24 cellular contexts compared by ENCODE assay signal in genomic region chr1:47940779-47941178, GRCh38. TPM values are rescaled to one million over a fixed set of nuclear protein-coding genes. Genes with fewer than 3 reads are reported as not detected.
DNase-seq lines count a peak whose midpoint lies in the region; ATAC-seq, FAIRE-seq and TF ChIP-seq lines count a peak whose summit lies in the region.
"Had no signal": no experiment of that assay in that cellular context is flagged by ENCODE, and none has a peak within 500 bp of the region (broad histone marks: within the 10 kb centered on the region; RNA-seq: fewer than 3 reads in every experiment).

No MANE protein-coding gene starts in this region.

- CTCF ChIA-PET in K562 (lab: Yijun Ruan, JAX; ENCODE audit: low intra/inter-chr PET ratio): no interaction called here
- CTCF ChIA-PET in WTC11 (lab: Charles Lee): no interaction called here

- H2AFZ ChIP-seq in K562 (ENCODE audit: low read depth, low read length): no peak overlapping the region

- no peaks in the 10 kb centered on the region for H3K9me3 Mint-ChIP-seq in WTC11
- H3K9me3 Mint-ChIP-seq: activated CD8-positive, alpha-beta T cell treated with anti-CD3 and anti-CD28 coated beads for 36 hours; activated naive CD4-positive, alpha-beta T cell treated with anti-CD3 and anti-CD28 coated beads, Interleukin-2, amount 10 ng/mL, durations not matched to agents 7 days and 5 days; activated T-cell treated with anti-CD3 and anti-CD28 coated beads, Interleukin-2, amount 50 U/mL, for 4 hours; CD8-positive, alpha-beta memory T cell; natural killer cell treated with Interleukin-12 subunit alpha and Interleukin-12 subunit beta and Interleukin-15 and Interleukin-18, amount 100 ng/mL, for 72 hours had no signal

- no peaks in the 10 kb centered on the region for H3K9me3 ChIP-seq in K562 (replicated peaks; ENCODE audit: control insufficient read depth, insufficient read depth, low read depth, low read length)
- no peaks in the 10 kb centered on the region for H3K9me3 ChIP-seq in left lung
- H3K9me3 ChIP-seq: SJSA1 had no signal

- H3K27ac ChIP-seq in K562 (ENCODE audit: extremely low read depth, low read depth, low read length): no peak overlapping the region
- H3K27ac ChIP-seq in left lung: no peak overlapping the region
- H3K27ac ChIP-seq: SJSA1 had no signal

- H3K27me3 ChIP-seq in K562 (ENCODE audit: control insufficient read depth in 2 of 2, insufficient read depth in 2 of 2, low read length in 2 of 2) (0 out of 5 replicates have a peak, but pooled peaks cover 0 to 4% of the 10 kb centered on the region in 2 experiments), left lung (no peaks in the 10 kb centered on the region)
- H3K27me3 ChIP-seq: SJSA1 had no signal

- ATAC-seq in K562: no peak
- ATAC-seq in left lung: peak; percentile 51
- no peak for ATAC-seq in WTC11
- ATAC-seq in GM21619 (IDR thresholded peaks at IDR 0.05; ENCODE audit: unreplicated experiment): no peak
- ATAC-seq: activated CD8-positive, alpha-beta T cell treated with anti-CD3 and anti-CD28 coated beads for 36 hours; activated T-cell treated with anti-CD3 and anti-CD28 coated beads, Interleukin-2, amount 50 U/mL, for 4 hours; natural killer cell treated with Interleukin-12 subunit alpha and Interleukin-12 subunit beta and Interleukin-15 and Interleukin-18, amount 100 ng/mL, for 72 hours; T-helper 17 cell had no signal

- H3K4me3 ChIP-seq in K562 (no peak overlapping the region), left lung (no peak overlapping the region)
- H3K4me3 ChIP-seq: SJSA1 had no signal

- in situ Hi-C loops in ACHN (cut with HindIII; ENCODE audit: low pct_ligation_motif_present, low pct_unique_long_range_greater_than_20kb, low sequenced_read_pairs): no loop called here
- in situ Hi-C loops in K562 (cut with MboI): no loop called here

- H3K36me3 ChIP-seq in K562 (ENCODE audit: control insufficient read depth, insufficient read depth, low read length): no peaks in the 10 kb centered on the region
- H3K36me3 ChIP-seq in left lung: no peaks in the 10 kb centered on the region
- H3K36me3 ChIP-seq: SJSA1 had no signal

- no peaks in the 10 kb centered on the region for H3K36me3 Mint-ChIP-seq in WTC11
- H3K36me3 Mint-ChIP-seq: activated naive CD4-positive, alpha-beta T cell treated with anti-CD3 and anti-CD28 coated beads, Interleukin-2, amount 10 ng/mL, durations not matched to agents 7 days and 5 days; CD8-positive, alpha-beta memory T cell; natural killer cell treated with Interleukin-12 subunit alpha and Interleukin-12 subunit beta and Interleukin-15 and Interleukin-18, amount 100 ng/mL, for 72 hours had no signal

- H3K9ac ChIP-seq in K562 (ENCODE audit: insufficient read depth in 1 of 2, low read depth in 2 of 2, low read length in 2 of 2): no peak overlapping the region

- POLR2A ChIA-PET in K562 (lab: Yijun Ruan, JAX): interaction anchor here (0.7 kb wide), 1 partner anchor 266 kb away, joined by 3 read pairs; no protein-coding TSS in a partner anchor
- POLR2A ChIA-PET in WTC11 (lab: Charles Lee): no interaction called here

- H3K4me1 ChIP-seq in K562 (replicated peaks in 1 of 2; ENCODE audit: control insufficient read depth in 2 of 2, insufficient read depth in 2 of 2, low read length in 2 of 2) (no peaks in the 10 kb centered on the region), left lung (peaks cover 0 to 5% of the 10 kb centered on the region in 2 donors)

- FAIRE-seq in K562 (lab: Jason Lieb, UNC): no peak
- FAIRE-seq: keratinocyte had no signal

- TF ChIP-seq POLR2A in K562 (conservative IDR thresholded peaks at IDR 0.05): no peak

- no peak overlapping the region for H3K4me2 ChIP-seq in K562 (ENCODE audit: insufficient read depth, low read length)

- H3K4me1 Mint-ChIP-seq in WTC11: no peaks in the 10 kb centered on the region
- H3K4me1 Mint-ChIP-seq: activated naive CD4-positive, alpha-beta T cell treated with anti-CD3 and anti-CD28 coated beads, Interleukin-2, amount 10 ng/mL, durations not matched to agents 7 days and 5 days; CD8-positive, alpha-beta memory T cell; T-helper 17 cell had no signal

- H3K27ac Mint-ChIP-seq in WTC11: no peak overlapping the region
- H3K27ac Mint-ChIP-seq: activated CD8-positive, alpha-beta T cell treated with anti-CD3 and anti-CD28 coated beads for 36 hours; activated naive CD4-positive, alpha-beta T cell treated with anti-CD3 and anti-CD28 coated beads, Interleukin-2, amount 10 ng/mL, durations not matched to agents 7 days and 5 days; CD8-positive, alpha-beta memory T cell; natural killer cell treated with Interleukin-12 subunit alpha and Interleukin-12 subunit beta and Interleukin-15 and Interleukin-18, amount 100 ng/mL, for 72 hours; T-helper 17 cell had no signal

- whole genome bisulfite sequencing in K562 (ENCODE audit: insufficient coverage, low coverage, missing lambda C conversion rate): 0% methylated on average over 5 of the region's 5 CpGs

- H3K79me2 ChIP-seq in K562 (ENCODE audit: control insufficient read depth, insufficient read depth, low read length): no peaks in the 10 kb centered on the region

- TF ChIP-seq EP300 in K562 (IDR thresholded peaks at IDR 0.05; ENCODE audit: low read length): no peak

- no peaks in the 10 kb centered on the region for H4K20me1 ChIP-seq in K562 (replicated peaks; ENCODE audit: control insufficient read depth, insufficient read depth, low read length)

- H3K4me3 Mint-ChIP-seq in WTC11: no peak overlapping the region
- H3K4me3 Mint-ChIP-seq: activated CD8-positive, alpha-beta T cell treated with anti-CD3 and anti-CD28 coated beads for 36 hours; activated naive CD4-positive, alpha-beta T cell treated with anti-CD3 and anti-CD28 coated beads, Interleukin-2, amount 10 ng/mL, durations not matched to agents 7 days and 5 days; activated T-cell treated with anti-CD3 and anti-CD28 coated beads, Interleukin-2, amount 50 U/mL, for 4 hours; CD8-positive, alpha-beta memory T cell; natural killer cell treated with Interleukin-12 subunit alpha and Interleukin-12 subunit beta and Interleukin-15 and Interleukin-18, amount 100 ng/mL, for 72 hours; T-helper 17 cell had no signal

- no peaks in the 10 kb centered on the region for H3K9me1 ChIP-seq in K562 (ENCODE audit: control insufficient read depth, insufficient read depth, low read length)

- TF ChIP-seq CTCF in K562 (IDR thresholded peaks at IDR 0.05 in 2 of 3, conservative IDR thresholded peaks at IDR 0.05 in 1 of 3; ENCODE audit: insufficient read depth in 2 of 3, low read depth in 1 of 3, low read length in 3 of 3): no peak
- TF ChIP-seq CTCF in left lung (IDR thresholded peaks at IDR 0.05): no peak
- no peak for TF ChIP-seq CTCF in WTC11 (IDR thresholded peaks at IDR 0.05)

- no peaks in the 10 kb centered on the region; the same call in 1 of the 2 replicates for H3K27me3 Mint-ChIP-seq in WTC11 (ENCODE audit: low read depth)

- intact Hi-C loops in K562 (cut with micrococcal nuclease) (no loop called here), left lung (cut with DNase I) (no loop called here)

- DNase-seq in ACHN: peak; percentile 28
- DNase-seq in H4 (ENCODE audit: low spot score): peak; percentile 59
- DNase-seq in K562 (ENCODE audit: extremely low read depth in 1 of 4, low spot score in 3 of 4): no peak
- no peak for DNase-seq in left lung
- DNase-seq in WTC11 (ENCODE audit: low spot score): no peak
- no peak for DNase-seq in activated CD8-positive, alpha-beta memory T cell treated with anti-CD3 and anti-CD28 coated beads for 24 hours
- no peak for DNase-seq in NCI-H526 treated with DMSO at 0.1 percent for 48 hours (lab: John Stamatoyannopoulos, UW)
- DNase-seq: activated CD4-positive, CD25-positive, alpha-beta regulatory T cell; activated CD8-positive, alpha-beta T cell treated with anti-CD3 and anti-CD28 coated beads for 36 hours; activated naive CD4-positive, alpha-beta T cell treated with anti-CD3 and anti-CD28 coated beads, Interleukin-2, amount 10 ng/mL, durations not matched to agents 7 days and 5 days; activated T-cell treated with anti-CD3 and anti-CD28 coated beads, Interleukin-2, amount 50 U/mL, for 4 hours; CD8-positive, alpha-beta memory T cell; cortex of kidney; GOT3; hypothalamus; mesendoderm; NCI-H1417 treated with DMSO at 0.1 percent for 48 hours; NCI-H774; T-helper 17 cell had no signal

- TF ChIP-seq RAD21 in K562 (CRISPR knock-in tag; conservative IDR thresholded peaks at IDR 0.05 in 1 of 2, IDR thresholded peaks at IDR 0.05 in 1 of 2): no peak

- no TSS peak for BruUV-seq in K562 (replicated peaks; lab: Mats Ljungman, UMichigan)

TF ChIP-seq in K562, 482 proteins besides CTCF, POLR2A, EP300 and RAD21:
- no peak for TF ChIP-seq SMARCA5 (IDR thresholded peaks at IDR 0.05)
- TF ChIP-seq ZFP36 (IDR thresholded peaks at IDR 0.05; ENCODE audit: low read depth, low read length, partially characterized antibody): peak; percentile 17
TF ChIP-seq in K562: peak in this region for 1.

RNA-seq across cellular contexts. Expression of gene TRABD2B, which starts 56.4 kb away (rescaled TPM):
- total RNA-seq in H4 (2014; rRNA removed; shearing (Covaris generic)): 0.06 and 0.08 TPM in 2 replicates
- not detected in 2 replicates for total RNA-seq in K562 (2011; cell fraction: chromatin; rRNA removed; ENCODE audit: low replicate concordance)
- not detected in 2 replicates for total RNA-seq in K562 (2011; cell fraction: nucleolus; rRNA removed)
- not detected in 2 replicates for total RNA-seq in K562 (2011; cell fraction: nucleoplasm; rRNA removed)
- total RNA-seq in K562 (2014; rRNA removed): not detected in 2 replicates
- not detected in 2 replicates for total RNA-seq in K562 (2014; rRNA removed; fragmentation: Illumina TruSeq; extraction: Trizol)
- not detected in 2 replicates for total RNA-seq in K562 (2015; rRNA removed; fragmentation: Illumina TruSeq; extraction: Trizol)
- total RNA-seq in K562 (2021): not detected in 2 replicates
- not detected in 2 replicates for polyA plus RNA-seq in K562 (2011; rRNA removed)
- polyA plus RNA-seq in K562 (2011; cell fraction: cytosol; rRNA removed): not detected in 2 replicates
- polyA plus RNA-seq in K562 (2011; cell fraction: nucleus; rRNA removed): not detected in 2 replicates
- polyA plus RNA-seq in K562 (2012): not detected in 2 replicates
- not detected in 2 replicates for polyA plus RNA-seq in K562 (2014; fragmentation: Illumina TruSeq; extraction: Trizol)
- polyA plus RNA-seq in K562 (2014; fragmentation: Nextera tagmentation; extraction: Ambion mirVana): not detected
- not detected in 2 replicates for polyA plus RNA-seq in K562 (2014; rRNA removed)
- polyA minus RNA-seq in K562 (2011; rRNA and poly(A)+ RNA removed): not detected in 2 replicates
- not detected in 2 replicates for polyA minus RNA-seq in K562 (2011; cell fraction: cytosol; rRNA and poly(A)+ RNA removed)
- not detected in 2 replicates for polyA minus RNA-seq in K562 (2011; cell fraction: nucleus; rRNA and poly(A)+ RNA removed)
- total RNA-seq in left lung: 1 to 10 TPM in 1 of 2 donors, under 1 TPM in 1; 0.99 to 2.0 TPM
- total RNA-seq in WTC11 (2021): 7.8 to 10.8 TPM (median 10.3 TPM) in 3 replicates
- total RNA-seq: activated CD8-positive, alpha-beta T cell treated with anti-CD3 and anti-CD28 coated beads for 36 hours; activated T-cell treated with anti-CD3 and anti-CD28 coated beads, Interleukin-2, amount 50 U/mL, for 4 hours; CD8-positive, alpha-beta memory T cell; natural killer cell treated with Interleukin-12 subunit alpha and Interleukin-12 subunit beta and Interleukin-15 and Interleukin-18, amount 100 ng/mL, for 72 hours; pulmonary artery endothelial cell; T-helper 17 cell had no signal
- polyA plus RNA-seq: CD8-positive, alpha-beta memory T cell had no signal

Comparison
In these comparisons a context has a peak if more than half of its experiments do, and no peak if none do; other contexts are left out.
1. DNase-seq: peak in ACHN (single experiment) and H4 (single experiment); none in K562 (0 of 4), left lung (0 of 2), WTC11 (single experiment), activated CD8-positive, alpha-beta memory T cell treated with anti-CD3 and anti-CD28 coated beads for 24 hours (single experiment) and NCI-H526 treated with DMSO at 0.1 percent for 48 hours (single experiment).